1 cellular context compared by ENCODE assay signal in the genomic region with DNA sequence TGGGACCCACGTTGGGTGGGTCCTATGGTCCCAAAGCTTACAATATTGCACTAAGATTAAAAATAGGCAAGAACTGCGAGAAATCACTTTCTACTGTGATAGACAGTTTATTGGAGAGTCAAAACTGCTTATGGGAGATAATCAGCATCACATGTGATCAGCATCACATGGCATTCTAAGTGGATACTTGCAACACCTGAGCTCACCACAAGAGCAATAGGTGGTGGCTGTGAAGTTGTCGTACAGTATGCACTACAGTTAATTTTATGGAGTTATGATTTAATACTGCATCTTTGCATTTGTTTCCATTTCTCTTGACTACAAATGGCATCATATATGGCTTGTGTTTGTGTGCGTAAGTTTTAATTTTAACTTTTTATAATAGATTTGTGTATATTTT.
TF ChIP-seq lines count a peak whose summit lies in the region.

No MANE protein-coding gene starts in this region.

TF ChIP-seq in HCT116, 20 proteins besides CTCF, POLR2A, EP300 and RAD21 (continued from another document):
- TF ChIP-seq ZBTB33 (IDR thresholded peaks at IDR 0.05; ENCODE audit: extremely low read depth, insufficient replicate concordance, low read length): no peak
- no peak for TF ChIP-seq POLR2AphosphoS5 (IDR thresholded peaks at IDR 0.05; ENCODE audit: low read depth, low read length)
- TF ChIP-seq, protein P1, sequence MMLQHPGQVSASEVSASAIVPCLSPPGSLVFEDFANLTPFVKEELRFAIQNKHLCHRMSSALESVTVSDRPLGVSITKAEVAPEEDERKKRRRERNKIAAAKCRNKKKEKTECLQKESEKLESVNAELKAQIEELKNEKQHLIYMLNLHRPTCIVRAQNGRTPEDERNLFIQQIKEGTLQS (IDR thresholded peaks at IDR 0.05): no peak
- no peak for TF ChIP-seq SRF (IDR thresholded peaks at IDR 0.05; ENCODE audit: low read depth)
